In the genomic region with DNA sequence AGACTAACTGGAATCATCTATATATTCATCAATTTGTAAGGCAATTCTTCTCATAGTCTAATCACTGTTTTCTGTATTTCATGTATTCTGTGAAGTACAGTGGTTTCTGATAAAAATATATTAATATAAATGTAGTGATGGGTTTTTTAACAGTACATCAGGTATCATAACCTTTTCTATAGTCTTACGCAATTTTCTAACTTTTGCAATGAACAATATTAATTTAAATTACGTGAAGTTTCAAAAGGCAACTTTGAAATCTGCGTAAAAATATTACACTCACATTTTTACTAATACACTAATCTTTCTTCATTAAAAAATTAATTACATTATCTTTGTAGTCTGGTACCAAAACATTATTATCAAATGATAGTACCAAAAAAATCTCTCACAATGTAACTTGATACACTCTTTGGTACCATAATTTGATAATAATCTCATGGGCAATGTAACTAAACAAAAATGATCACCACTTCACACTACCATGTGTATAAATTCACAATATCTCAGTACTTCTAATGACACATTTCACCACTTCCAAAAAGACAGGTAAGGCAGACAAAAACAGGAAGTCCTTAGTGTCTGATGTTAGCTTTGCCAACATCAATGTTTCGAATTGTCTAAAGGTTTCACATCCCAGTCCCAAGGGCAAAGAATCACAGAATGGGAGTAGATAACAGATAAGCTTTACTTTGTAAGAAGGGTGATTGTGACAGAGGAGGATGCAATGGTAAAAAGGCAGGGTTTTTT, we compare ENCODE assay signal across 14 cellular contexts. TPM values are rescaled to one million over a fixed set of nuclear protein-coding genes. Genes with fewer than 3 reads are reported as not detected.
DNase-seq lines count a peak whose midpoint lies in the region; ATAC-seq, FAIRE-seq and TF ChIP-seq lines count a peak whose summit lies in the region.
"Had no signal": no experiment of that assay in that cellular context is flagged by ENCODE, and none has a peak within 500 bp of the region (broad histone marks: within the 10 kb centered on the region; RNA-seq: fewer than 3 reads in every experiment).

No MANE protein-coding gene starts in this region.

- 0 out of 2 replicates have a peak overlapping the region, but pooled peaks have one; percentile 3 for H3K4me2 ChIP-seq in OCI-LY7 (ENCODE audit: low read length)
- H3K4me2 ChIP-seq: A549 had no signal

- no peaks in the 10 kb centered on the region for H3K9me2 ChIP-seq in OCI-LY7 (ENCODE audit: insufficient read depth, low read length)

- H3K27me3 ChIP-seq in ovary: no peaks in the 10 kb centered on the region
- H3K27me3 ChIP-seq: heart right ventricle had no signal

- POLR2A ChIA-PET in activated CD4-positive, alpha-beta T cell treated with anti-CD3 and anti-CD28 coated beads, Interleukin-2, amount 10 ng/mL, durations not matched to agents 7 days and 5 days (lab: Charles Lee): no interaction called here
- POLR2A ChIA-PET in OCI-LY7 (lab: Charles Lee): interaction anchor here (0.5 kb wide), 1 partner anchor 230 kb away, joined by 3 read pairs; no protein-coding TSS in a partner anchor

- no peak for TF ChIP-seq EP300 in ovary (IDR thresholded peaks at IDR 0.05)

- 72 to 99% (median 94%) methylated on average over 4 of the region's 4 CpGs for WGBS in ovary, 3 donors

- H3K9me3 ChIP-seq in OCI-LY7 (ENCODE audit: low read length) (no peaks in the 10 kb centered on the region), ovary (no peaks in the 10 kb centered on the region)
- H3K9me3 ChIP-seq: A549, heart right ventricle had no signal

- peak; percentile 50 for FAIRE-seq in H54 (lab: Jason Lieb, UNC)
- FAIRE-seq: A549, G401.6 had no signal

- no TSS peak for BruUV-seq in OCI-LY7 (replicated peaks; lab: Mats Ljungman, UMichigan)

- no peak overlapping the region; the same call in 1 of the 2 replicates for H2AFZ ChIP-seq in OCI-LY7 (ENCODE audit: low read length)

- CTCF ChIA-PET in activated CD4-positive, alpha-beta T cell treated with anti-CD3 and anti-CD28 coated beads, Interleukin-2, amount 10 ng/mL, durations not matched to agents 7 days and 5 days (lab: Charles Lee): interaction anchor here (0.7 kb wide), 1 partner anchor 95 kb away, joined by 5 read pairs; no protein-coding TSS in a partner anchor
- CTCF ChIA-PET in OCI-LY7 (lab: Charles Lee; ENCODE audit: unreplicated experiment): no interaction called here

- H3K4me3 Mint-ChIP-seq in activated CD4-positive, alpha-beta T cell treated with anti-CD3 and anti-CD28 coated beads, Interleukin-2, amount 10 ng/mL, durations not matched to agents 7 days and 5 days: no peak overlapping the region
- H3K4me3 Mint-ChIP-seq in natural killer cell: peak overlapping the region; percentile 43
- no peak overlapping the region for H3K4me3 Mint-ChIP-seq in nephron progenitor cell
- H3K4me3 Mint-ChIP-seq: mesothelial cell of epicardium had no signal

- H3K4me3 ChIP-seq in OCI-LY7 (ENCODE audit: low read depth, low read length, poor library complexity, severe bottlenecking) (no peak overlapping the region), ovary (no peak overlapping the region)
- H3K4me3 ChIP-seq: A549 had no signal

- H3K4me1 Mint-ChIP-seq in activated CD4-positive, alpha-beta T cell treated with anti-CD3 and anti-CD28 coated beads, Interleukin-2, amount 10 ng/mL, durations not matched to agents 7 days and 5 days: peaks cover 17% of the 10 kb centered on the region
- H3K4me1 Mint-ChIP-seq in natural killer cell (peaks cover 11 to 13% of the 10 kb centered on the region in 2 donors), nephron progenitor cell (no peaks in the 10 kb centered on the region)

- TF ChIP-seq POLR2A in H54 (IDR thresholded peaks at IDR 0.05; ENCODE audit: low read depth, low read length): no peak
- TF ChIP-seq POLR2A in ovary (IDR thresholded peaks at IDR 0.05): no peak

- intact Hi-C loops in OCI-LY7 (cut with micrococcal nuclease; ENCODE audit: unreplicated experiment) (no loop called here), natural killer cell (cut with micrococcal nuclease) (no loop called here), ovary (cut with DNase I) (no loop called here)

- no peaks in the 10 kb centered on the region for H3K9me3 Mint-ChIP-seq in activated CD4-positive, alpha-beta T cell treated with anti-CD3 and anti-CD28 coated beads, Interleukin-2, amount 10 ng/mL, durations not matched to agents 7 days and 5 days
- H3K9me3 Mint-ChIP-seq in natural killer cell: no peaks in the 10 kb centered on the region
- no peaks in the 10 kb centered on the region for H3K9me3 Mint-ChIP-seq in nephron progenitor cell

- no peak for TF ChIP-seq CTCF in OCI-LY7 (conservative IDR thresholded peaks at IDR 0.05; ENCODE audit: low read length)
- TF ChIP-seq CTCF in natural killer cell (IDR thresholded peaks at IDR 0.05): no peak
- TF ChIP-seq CTCF in ovary (IDR thresholded peaks at IDR 0.05): no peak
- no peak for TF ChIP-seq CTCF in nephron progenitor cell (IDR thresholded peaks at IDR 0.05)

- H3K36me3 ChIP-seq in OCI-LY7 (ENCODE audit: insufficient read depth, low read length) (no peaks in the 10 kb centered on the region), ovary (no peaks in the 10 kb centered on the region)
- H3K36me3 ChIP-seq: heart right ventricle had no signal

- ATAC-seq in natural killer cell: peak in 1 of 3 donors; percentile 18
- ATAC-seq: A549, heart right ventricle had no signal

- H3K4me1 ChIP-seq in OCI-LY7 (ENCODE audit: insufficient read depth, low read length, poor library complexity, severe bottlenecking): no peaks in the 10 kb centered on the region
- H3K4me1 ChIP-seq in ovary (ENCODE audit: insufficient read depth): no peaks in the 10 kb centered on the region
- H3K4me1 ChIP-seq: heart right ventricle had no signal

- H3K27ac ChIP-seq in OCI-LY7 (ENCODE audit: low read depth, low read length, poor library complexity, severe bottlenecking): no peak overlapping the region
- no peak overlapping the region for H3K27ac ChIP-seq in ovary
- H3K27ac ChIP-seq: A549, heart right ventricle had no signal

- no peaks in the 10 kb centered on the region for H3K79me2 ChIP-seq in OCI-LY7 (ENCODE audit: insufficient read depth, low read depth, low read length)

- DNase-seq in activated CD4-positive, alpha-beta T cell treated with anti-CD3 and anti-CD28 coated beads, Interleukin-2, amount 10 ng/mL, durations not matched to agents 7 days and 5 days: no peak
- DNase-seq in activated CD4-positive, alpha-beta T cell treated with anti-CD3 and anti-CD28 coated beads for 48 hours: no peak
- DNase-seq in H54 (ENCODE audit: insufficient read length, low spot score) (no peak), OCI-LY7 (ENCODE audit: low spot score) (peak; percentile 10), natural killer cell (no peak), ovary (no peak), nephron progenitor cell (no peak), NCI-H1092 treated with DMSO at 0.1 percent for 48 hours (lab: John Stamatoyannopoulos, UW) (no peak)
- DNase-seq: dermis blood vessel endothelial cell, H7, heart right ventricle had no signal

- peak overlapping the region; percentile 76 for H3K27ac Mint-ChIP-seq in activated CD4-positive, alpha-beta T cell treated with anti-CD3 and anti-CD28 coated beads, Interleukin-2, amount 10 ng/mL, durations not matched to agents 7 days and 5 days
- H3K27ac Mint-ChIP-seq in natural killer cell (no peak overlapping the region), nephron progenitor cell (no peak overlapping the region)
- H3K27ac Mint-ChIP-seq: mesothelial cell of epicardium had no signal

- H3K27me3 Mint-ChIP-seq in activated CD4-positive, alpha-beta T cell treated with anti-CD3 and anti-CD28 coated beads, Interleukin-2, amount 10 ng/mL, durations not matched to agents 7 days and 5 days: no peaks in the 10 kb centered on the region
- H3K27me3 Mint-ChIP-seq in natural killer cell (ENCODE audit: low read depth in 2 of 2) (no peaks in the 10 kb centered on the region), nephron progenitor cell (ENCODE audit: low read depth, poor library complexity) (peaks cover 2% of the 10 kb centered on the region)

- H3K36me3 Mint-ChIP-seq in activated CD4-positive, alpha-beta T cell treated with anti-CD3 and anti-CD28 coated beads, Interleukin-2, amount 10 ng/mL, durations not matched to agents 7 days and 5 days (ENCODE audit: low read depth): no peaks in the 10 kb centered on the region
- H3K36me3 Mint-ChIP-seq in natural killer cell (no peaks in the 10 kb centered on the region), nephron progenitor cell (ENCODE audit: low read depth) (no peaks in the 10 kb centered on the region)
- H3K36me3 Mint-ChIP-seq: mesothelial cell of epicardium had no signal

- no peaks in the 10 kb centered on the region for H4K20me1 ChIP-seq in OCI-LY7 (ENCODE audit: insufficient read depth, low read length)

RNA-seq across cellular contexts. Expression of a gene that starts 8.7 kb away (rescaled TPM):
- total RNA-seq in activated CD4-positive, alpha-beta T cell treated with anti-CD3 and anti-CD28 coated beads, Interleukin-2, amount 10 ng/mL, durations not matched to agents 7 days and 5 days: not detected
- not detected in 2 replicates for total RNA-seq in OCI-LY7 (2014; rRNA removed; shearing (Covaris generic))
- not detected in 2 replicates for total RNA-seq in OCI-LY7 (2022)
- total RNA-seq in natural killer cell: under 1 TPM; 0.15 to 0.59 (median 0.48) TPM
- total RNA-seq in ovary: 1 to 10 TPM; 1.3 to 9.5 (median 2.6) TPM
- polyA plus RNA-seq in ovary: under 1 TPM; 0.65 to 0.68 TPM
- total RNA-seq: dermis blood vessel endothelial cell had no signal

RNA-seq across cellular contexts. Expression of a gene that starts 8.8 kb away (rescaled TPM):
- total RNA-seq in activated CD4-positive, alpha-beta T cell treated with anti-CD3 and anti-CD28 coated beads, Interleukin-2, amount 10 ng/mL, durations not matched to agents 7 days and 5 days: 10 to 100 TPM in 1 of 2 experiments, 1 to 10 TPM in 1; 8.7 to 11.5 TPM
- 2.8 and 8.5 TPM in 2 replicates for total RNA-seq in OCI-LY7 (2014; rRNA removed; shearing (Covaris generic))
- 11.4 and 13.0 TPM in 2 replicates for total RNA-seq in OCI-LY7 (2022)
- 10 to 100 TPM; 17.5 to 42.8 (median 26.1) TPM for total RNA-seq in natural killer cell
- total RNA-seq in ovary: 10 to 100 TPM; 18.2 to 40.1 (median 27.1) TPM
- 10 to 100 TPM; 21.6 to 29.6 TPM for polyA plus RNA-seq in ovary
